13 cellular contexts compared by ENCODE assay signal in the genomic region with DNA sequence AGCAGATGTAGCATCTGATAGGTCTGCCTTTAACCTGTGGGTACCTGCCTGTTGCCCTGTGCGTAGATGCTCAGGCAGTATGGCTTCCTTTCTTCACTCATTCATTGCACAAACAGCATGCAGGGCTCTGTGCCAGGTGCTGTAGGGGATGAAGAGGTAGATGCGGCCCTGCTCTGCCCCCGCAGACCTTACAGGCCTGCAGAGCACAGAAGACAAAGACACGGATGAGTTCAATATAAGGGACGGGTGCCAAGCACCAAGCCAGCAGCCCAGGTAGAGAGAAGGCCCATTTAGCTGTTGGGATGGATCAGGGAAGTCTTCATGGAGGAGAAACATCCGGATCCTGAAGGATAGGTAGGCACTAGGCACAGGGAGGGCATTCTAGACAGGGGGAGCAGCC.
DNase-seq lines count a peak whose midpoint lies in the region; ATAC-seq and TF ChIP-seq lines count a peak whose summit lies in the region.
"Had no signal": no experiment of that assay in that cellular context is flagged by ENCODE, and none has a peak within 500 bp of the region (broad histone marks: within the 10 kb centered on the region; RNA-seq: fewer than 3 reads in every experiment).

No MANE protein-coding gene starts in this region.

- H3K4me1 ChIP-seq in Panc1 (ENCODE audit: control insufficient read depth, insufficient read depth, low read length) (peaks cover 91% of the 10 kb centered on the region), right cardiac atrium (ENCODE audit: control insufficient read depth, insufficient read depth, low read length) (peaks cover 33% of the 10 kb centered on the region), thoracic aorta (ENCODE audit: control insufficient read depth in 1 of 2, low read depth in 2 of 2) (peaks cover 27 to 55% of the 10 kb centered on the region in 2 donors), HAP-1 (no peaks in the 10 kb centered on the region)

- H3K36me3 Mint-ChIP-seq in activated CD8-positive, alpha-beta memory T cell treated with anti-CD3 and anti-CD28 coated beads, Interleukin-2, amount 10 ng/mL, durations not matched to agents 7 days and 5 days, result peaks cover 49% of the 10 kb centered on the region
- peaks cover 38% of the 10 kb centered on the region for H3K36me3 Mint-ChIP-seq in osteocyte (ENCODE audit: unreplicated experiment)

- H3K4me3 ChIP-seq in Panc1 (ENCODE audit: low read depth in 2 of 2, low read length in 2 of 2) (no peak overlapping the region), right cardiac atrium (ENCODE audit: low read length) (no peak overlapping the region), thoracic aorta (no peak overlapping the region), HAP-1 (no peak overlapping the region)
- H3K4me3 ChIP-seq: body of pancreas had no signal

- H3K9me3 ChIP-seq in Panc1 (ENCODE audit: control insufficient read depth, insufficient read depth, low read depth, low read length), result no peaks in the 10 kb centered on the region
- H3K9me3 ChIP-seq in right cardiac atrium (ENCODE audit: control insufficient read depth, low read length), result no peaks in the 10 kb centered on the region
- H3K9me3 ChIP-seq in thoracic aorta, result no peaks in the 10 kb centered on the region
- H3K9me3 ChIP-seq in HAP-1, result no peaks in the 10 kb centered on the region
- H3K9me3 ChIP-seq: body of pancreas had no signal

- H3K4me3 Mint-ChIP-seq in activated CD8-positive, alpha-beta memory T cell treated with anti-CD3 and anti-CD28 coated beads, Interleukin-2, amount 10 ng/mL, durations not matched to agents 7 days and 5 days, result no peak overlapping the region
- no peak overlapping the region for H3K4me3 Mint-ChIP-seq in osteocyte (ENCODE audit: unreplicated experiment)

- CTCF ChIA-PET in activated CD8-positive, alpha-beta memory T cell treated with anti-CD3 and anti-CD28 coated beads, Interleukin-2, amount 10 ng/mL, durations not matched to agents 7 days and 5 days (lab: Charles Lee), result interaction anchor here (2.1 kb wide), 1 partner anchor 239 kb away, joined by 5 read pairs; no protein-coding TSS in a partner anchor
- CTCF ChIA-PET in Panc1 (lab: Charles Lee), result no interaction called here
- CTCF ChIA-PET in HEK293T (lab: Yijun Ruan, JAX), result no interaction called here

- POLR2A ChIA-PET in Panc1 (lab: Charles Lee), result no interaction called here
- POLR2A ChIA-PET in HEK293T (lab: Yijun Ruan, JAX), result no interaction called here

- no peaks in the 10 kb centered on the region for H3K9me3 Mint-ChIP-seq in activated CD8-positive, alpha-beta memory T cell treated with anti-CD3 and anti-CD28 coated beads, Interleukin-2, amount 10 ng/mL, durations not matched to agents 7 days and 5 days (ENCODE audit: low read depth)
- no peaks in the 10 kb centered on the region for H3K9me3 Mint-ChIP-seq in osteocyte (ENCODE audit: unreplicated experiment)

- 81% methylated on average over 6 of the region's 6 CpGs for WGBS in right cardiac atrium

- H3K36me3 ChIP-seq in Panc1 (ENCODE audit: control insufficient read depth, insufficient read depth, low read length) (peaks cover 49% of the 10 kb centered on the region), thoracic aorta (peaks cover 16% of the 10 kb centered on the region), HAP-1 (replicated peaks) (peaks cover 60% of the 10 kb centered on the region)

- H3K27me3 ChIP-seq in Panc1 (ENCODE audit: control insufficient read depth, insufficient read depth, low read length) (no peaks in the 10 kb centered on the region), right cardiac atrium (ENCODE audit: control insufficient read depth, insufficient read depth) (no peaks in the 10 kb centered on the region), thoracic aorta (replicated peaks; ENCODE audit: insufficient read depth) (no peaks in the 10 kb centered on the region), HAP-1 (ENCODE audit: low read depth) (no peaks in the 10 kb centered on the region)
- H3K27me3 ChIP-seq: body of pancreas had no signal

- DNase-seq in activated CD8-positive, alpha-beta memory T cell treated with anti-CD3 and anti-CD28 coated beads, Interleukin-2, amount 10 ng/mL, durations not matched to agents 7 days and 5 days, result no peak
- no peak for DNase-seq in activated CD8-positive, alpha-beta memory T cell treated with anti-CD3 and anti-CD28 coated beads, Interleukin-2, amount 50 U/mL, for 48 hours
- DNase-seq in Panc1 (ENCODE audit: low read depth, low spot score) (no peak), right cardiac atrium (peak in 2 of 3 donors; percentile 36 to 62), thoracic aorta (ENCODE audit: low spot score) (no peak), osteocyte (ENCODE audit: extremely low spot score, unreplicated experiment) (no peak), HAP-1 (ENCODE audit: low spot score in 2 of 2) (no peak), HEK293T (ENCODE audit: extremely low spot score) (no peak)
- DNase-seq: body of pancreas, midbrain, NCI-H2227 treated with DMSO at 0.1 percent for 48 hours, T1000, trophoblast cell had no signal

- H3K27ac ChIP-seq in Panc1 (ENCODE audit: low read length) (peak overlapping the region; percentile 84), right cardiac atrium (ENCODE audit: low read length) (peak overlapping the region; percentile 81), thoracic aorta (peak overlapping the region; percentile 70 to 90)

- peak overlapping the region; percentile 64 for H3K27ac Mint-ChIP-seq in activated CD8-positive, alpha-beta memory T cell treated with anti-CD3 and anti-CD28 coated beads, Interleukin-2, amount 10 ng/mL, durations not matched to agents 7 days and 5 days
- no peak overlapping the region for H3K27ac Mint-ChIP-seq in osteocyte (ENCODE audit: unreplicated experiment)

- in situ Hi-C loops in Panc1 (cut with HindIII; ENCODE audit: low pct_unique_long_range_greater_than_20kb, low sequenced_read_pairs), result no loop called here
- in situ Hi-C loops in HAP-1 (cut with MboI; ENCODE audit: low sequenced_read_pairs), result no loop called here

- ATAC-seq in activated CD8-positive, alpha-beta memory T cell treated with anti-CD3 and anti-CD28 coated beads, Interleukin-2, amount 10 ng/mL, durations not matched to agents 7 days and 5 days, result no peak
- no peak for ATAC-seq in Panc1
- no peak for ATAC-seq in right cardiac atrium
- no peak for ATAC-seq in thoracic aorta (ENCODE audit: insufficient number of reproducible peaks, low FRiP score, low read depth)

- no peaks in the 10 kb centered on the region for H3K27me3 Mint-ChIP-seq in activated CD8-positive, alpha-beta memory T cell treated with anti-CD3 and anti-CD28 coated beads, Interleukin-2, amount 10 ng/mL, durations not matched to agents 7 days and 5 days
- H3K27me3 Mint-ChIP-seq in osteocyte (ENCODE audit: unreplicated experiment), result no peaks in the 10 kb centered on the region

- intact Hi-C loops in Panc1 (cut with micrococcal nuclease; ENCODE audit: unreplicated experiment), result no loop called here
- intact Hi-C loops in right cardiac atrium (cut with DNase I), result loop anchor here in 1 of 4 donors (5.0 kb wide), 1 partner anchor 118 kb away; the partner anchor contains the start of gene SMAD3

- peaks cover 24% of the 10 kb centered on the region for H3K4me1 Mint-ChIP-seq in activated CD8-positive, alpha-beta memory T cell treated with anti-CD3 and anti-CD28 coated beads, Interleukin-2, amount 10 ng/mL, durations not matched to agents 7 days and 5 days
- peaks cover 24% of the 10 kb centered on the region for H3K4me1 Mint-ChIP-seq in osteocyte (ENCODE audit: unreplicated experiment)

- TF ChIP-seq CTCF in Panc1 (IDR thresholded peaks at IDR 0.05) (no peak), thoracic aorta (IDR thresholded peaks at IDR 0.05) (no peak), osteocyte (IDR thresholded peaks at IDR 0.05) (no peak)

- BruUV-seq in Panc1 (replicated peaks; lab: Mats Ljungman, UMichigan), result no TSS peak

TF ChIP-seq in HEK293T, 16 proteins besides CTCF, POLR2A, EP300 and RAD21:
- no peak for TF ChIP-seq TARDBP (IDR thresholded peaks at IDR 0.05)
- TF ChIP-seq ZNF384 (IDR thresholded peaks at IDR 0.05), result no peak
- no peak for TF ChIP-seq CTBP1 (IDR thresholded peaks at IDR 0.05; ENCODE audit: borderline replicate concordance)
- TF ChIP-seq BHLHE40 (IDR thresholded peaks at IDR 0.05; ENCODE audit: borderline replicate concordance), result no peak
- no peak for TF ChIP-seq HDGF (IDR thresholded peaks at IDR 0.05; ENCODE audit: borderline replicate concordance)
- no peak for TF ChIP-seq PKNOX1 (IDR thresholded peaks at IDR 0.05)
- TF ChIP-seq SP1 (IDR thresholded peaks at IDR 0.05), result no peak
TF ChIP-seq in HEK293T: peak in this region for 0.

Comparison
In these comparisons a context has a peak if more than half of its experiments do, and no peak if none do; other contexts are left out.
1. DNase-seq: peak in right cardiac atrium (2 of 3); none in activated CD8-positive, alpha-beta memory T cell treated with anti-CD3 and anti-CD28 coated beads, Interleukin-2, amount 10 ng/mL, durations not matched to agents 7 days and 5 days (single experiment), activated CD8-positive, alpha-beta memory T cell treated with anti-CD3 and anti-CD28 coated beads, Interleukin-2, amount 50 U/mL, for 48 hours (single experiment), Panc1 (single experiment), thoracic aorta (single experiment), osteocyte (single experiment), HAP-1 (0 of 2) and HEK293T (single experiment).
2. Peak in every context shown above with its lines, with median percentiles within 50 percentile points of each other: H3K27ac ChIP-seq.